ENCODE assay signal across 1 cellular context in the genomic region with DNA sequence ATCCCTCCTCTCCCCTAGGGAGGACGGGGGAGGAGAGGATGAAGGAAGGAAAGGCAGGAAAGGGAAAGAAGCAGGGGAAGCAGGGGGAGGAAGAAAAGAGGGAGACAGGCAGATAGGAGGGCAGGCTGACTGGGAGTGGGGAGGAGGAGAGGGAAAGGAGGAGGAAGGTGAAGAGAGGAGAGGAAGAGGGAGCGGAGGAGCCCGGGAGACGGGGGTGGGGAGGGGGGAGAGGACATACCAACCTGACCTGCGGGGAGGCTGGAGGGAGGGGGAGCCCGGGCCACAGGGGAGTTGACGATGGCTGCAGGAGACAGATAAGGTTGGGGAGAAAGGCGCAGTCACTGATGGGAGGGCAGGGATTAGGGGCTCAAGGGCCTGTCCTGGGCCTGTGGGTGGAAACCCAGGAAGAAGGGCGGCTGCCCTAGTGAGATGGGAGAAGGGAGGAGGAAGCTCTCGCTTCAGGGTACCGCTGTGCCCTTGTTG.
TF ChIP-seq lines count a peak whose summit lies in the region.

No MANE protein-coding gene starts in this region.

TF ChIP-seq in K562, 482 proteins besides CTCF, POLR2A, EP300 and RAD21 (continued from another document and continues in another):
- TF ChIP-seq ADNP (tag; IDR thresholded peaks at IDR 0.05): no peak
- no peak for TF ChIP-seq ZBED1 (IDR thresholded peaks at IDR 0.05)
- no peak for TF ChIP-seq STAG1 (CRISPR knock-in tag; IDR thresholded peaks at IDR 0.05; ENCODE audit: borderline replicate concordance)
- TF ChIP-seq PHB2 (IDR thresholded peaks at IDR 0.05; ENCODE audit: low read depth): peak; percentile 76
- TF ChIP-seq, protein P1, sequence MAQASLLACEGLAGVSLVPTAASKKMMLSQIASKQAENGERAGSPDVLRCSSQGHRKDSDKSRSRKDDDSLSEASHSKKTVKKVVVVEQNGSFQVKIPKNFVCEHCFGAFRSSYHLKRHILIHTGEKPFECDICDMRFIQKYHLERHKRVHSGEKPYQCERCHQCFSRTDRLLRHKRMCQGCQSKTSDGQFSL (CRISPR knock-in tag; IDR thresholded peaks at IDR 0.05): no peak
- TF ChIP-seq, protein P1 (tag; IDR thresholded peaks at IDR 0.05): no peak
- TF ChIP-seq POLR2B (IDR thresholded peaks at IDR 0.05; ENCODE audit: low read depth, partially characterized antibody): no peak
- TF ChIP-seq ZNF408 (CRISPR knock-in tag; IDR thresholded peaks at IDR 0.05; ENCODE audit: low read depth): no peak
- TF ChIP-seq ZNF57 (CRISPR knock-in tag; IDR thresholded peaks at IDR 0.05): no peak
- peak; percentile 34; the same call in 1 of the 2 replicates for TF ChIP-seq MCM2 (IDR thresholded peaks at IDR 0.05; ENCODE audit: low read depth)
- TF ChIP-seq U2AF1 (optimal IDR thresholded peaks at IDR 0.05; ENCODE audit: low read depth, low read length): no peak
- peak; percentile 51; the same call in 1 of the 2 replicates for TF ChIP-seq ZBTB7A (IDR thresholded peaks at IDR 0.05; ENCODE audit: borderline replicate concordance, control insufficient read depth, low read depth, low read length)
- no peak for TF ChIP-seq ZNF785 (CRISPR knock-in tag; IDR thresholded peaks at IDR 0.05)
- TF ChIP-seq, protein P2, sequence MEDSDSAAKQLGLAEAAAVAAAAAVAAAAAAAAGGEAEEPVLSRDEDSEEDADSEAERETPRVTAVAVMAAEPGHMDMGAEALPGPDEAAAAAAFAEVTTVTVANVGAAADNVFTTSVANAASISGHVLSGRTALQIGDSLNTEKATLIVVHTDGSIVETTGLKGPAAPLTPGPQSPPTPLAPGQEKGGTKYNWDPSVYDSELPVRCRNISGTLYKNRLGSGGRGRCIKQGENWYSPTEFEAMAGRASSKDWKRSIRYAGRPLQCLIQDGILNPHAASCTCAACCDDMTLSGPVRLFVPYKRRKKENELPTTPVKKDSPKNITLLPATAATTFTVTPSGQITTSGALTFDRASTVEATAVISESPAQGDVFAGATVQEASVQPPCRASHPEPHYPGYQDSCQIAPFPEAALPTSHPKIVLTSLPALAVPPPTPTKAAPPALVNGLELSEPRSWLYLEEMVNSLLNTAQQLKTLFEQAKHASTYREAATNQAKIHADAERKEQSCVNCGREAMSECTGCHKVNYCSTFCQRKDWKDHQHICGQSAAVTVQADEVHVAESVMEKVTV (CRISPR knock-in tag; IDR thresholded peaks at IDR 0.05): no peak
- TF ChIP-seq MAFG (tag; conservative IDR thresholded peaks at IDR 0.05): peak; percentile 39; the same call in 1 of the 2 replicates
- TF ChIP-seq MTF1 (CRISPR knock-in tag; IDR thresholded peaks at IDR 0.05; ENCODE audit: borderline replicate concordance): no peak
- TF ChIP-seq TAF7 (tag; IDR thresholded peaks at IDR 0.05): no peak
- peak; percentile 83 to 94 for TF ChIP-seq KDM1A (IDR thresholded peaks at IDR 0.05)
- TF ChIP-seq RUNX1 (IDR thresholded peaks at IDR 0.05; ENCODE audit: low read depth): no peak
- TF ChIP-seq NFE2L1 (tag; IDR thresholded peaks at IDR 0.05; ENCODE audit: borderline replicate concordance, low read depth): no peak
- no peak for TF ChIP-seq PTBP1 (IDR thresholded peaks at IDR 0.05; ENCODE audit: low read depth, low read length)
- TF ChIP-seq, protein P3, sequence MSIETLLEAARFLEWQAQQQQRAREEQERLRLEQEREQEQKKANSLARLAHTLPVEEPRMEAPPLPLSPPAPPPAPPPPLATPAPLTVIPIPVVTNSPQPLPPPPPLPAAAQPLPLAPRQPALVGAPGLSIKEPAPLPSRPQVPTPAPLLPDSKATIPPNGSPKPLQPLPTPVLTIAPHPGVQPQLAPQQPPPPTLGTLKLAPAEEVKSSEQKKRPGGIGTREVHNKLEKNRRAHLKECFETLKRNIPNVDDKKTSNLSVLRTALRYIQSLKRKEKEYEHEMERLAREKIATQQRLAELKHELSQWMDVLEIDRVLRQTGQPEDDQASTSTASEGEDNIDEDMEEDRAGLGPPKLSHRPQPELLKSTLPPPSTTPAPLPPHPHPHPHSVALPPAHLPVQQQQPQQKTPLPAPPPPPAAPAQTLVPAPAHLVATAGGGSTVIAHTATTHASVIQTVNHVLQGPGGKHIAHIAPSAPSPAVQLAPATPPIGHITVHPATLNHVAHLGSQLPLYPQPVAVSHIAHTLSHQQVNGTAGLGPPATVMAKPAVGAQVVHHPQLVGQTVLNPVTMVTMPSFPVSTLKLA (conservative IDR thresholded peaks at IDR 0.05): no peak
- TF ChIP-seq SRSF1 (IDR thresholded peaks at IDR 0.05; ENCODE audit: low read depth, low read length): no peak
- TF ChIP-seq SMARCA4 (IDR thresholded peaks at IDR 0.05): peak; percentile 91
- 0 out of 2 replicates have a peak, but pooled peaks have one; percentile 40 for TF ChIP-seq ESRRA (IDR thresholded peaks at IDR 0.05; ENCODE audit: borderline replicate concordance, low read depth)
- TF ChIP-seq, protein P4, sequence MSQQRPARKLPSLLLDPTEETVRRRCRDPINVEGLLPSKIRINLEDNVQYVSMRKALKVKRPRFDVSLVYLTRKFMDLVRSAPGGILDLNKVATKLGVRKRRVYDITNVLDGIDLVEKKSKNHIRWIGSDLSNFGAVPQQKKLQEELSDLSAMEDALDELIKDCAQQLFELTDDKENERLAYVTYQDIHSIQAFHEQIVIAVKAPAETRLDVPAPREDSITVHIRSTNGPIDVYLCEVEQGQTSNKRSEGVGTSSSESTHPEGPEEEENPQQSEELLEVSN (IDR thresholded peaks at IDR 0.05; ENCODE audit: borderline replicate concordance in 1 of 2, extremely low read depth in 1 of 2, insufficient read depth in 1 of 2, insufficient read length in 1 of 2, low read depth in 1 of 2, low read length in 1 of 2, poor library complexity in 1 of 2, severe bottlenecking in 1 of 2): no peak
- TF ChIP-seq ZFP30 (CRISPR knock-in tag; IDR thresholded peaks at IDR 0.05; ENCODE audit: borderline replicate concordance): no peak
- TF ChIP-seq FOXK2 (conservative IDR thresholded peaks at IDR 0.05 in 1 of 2, IDR thresholded peaks at IDR 0.05 in 1 of 2; ENCODE audit: low read depth in 2 of 2): peak; percentile 6 to 8; a peak in 2 of 4 replicates
- TF ChIP-seq SMAD4 (CRISPR knock-in tag; conservative IDR thresholded peaks at IDR 0.05): no peak
- TF ChIP-seq, protein P5, sequence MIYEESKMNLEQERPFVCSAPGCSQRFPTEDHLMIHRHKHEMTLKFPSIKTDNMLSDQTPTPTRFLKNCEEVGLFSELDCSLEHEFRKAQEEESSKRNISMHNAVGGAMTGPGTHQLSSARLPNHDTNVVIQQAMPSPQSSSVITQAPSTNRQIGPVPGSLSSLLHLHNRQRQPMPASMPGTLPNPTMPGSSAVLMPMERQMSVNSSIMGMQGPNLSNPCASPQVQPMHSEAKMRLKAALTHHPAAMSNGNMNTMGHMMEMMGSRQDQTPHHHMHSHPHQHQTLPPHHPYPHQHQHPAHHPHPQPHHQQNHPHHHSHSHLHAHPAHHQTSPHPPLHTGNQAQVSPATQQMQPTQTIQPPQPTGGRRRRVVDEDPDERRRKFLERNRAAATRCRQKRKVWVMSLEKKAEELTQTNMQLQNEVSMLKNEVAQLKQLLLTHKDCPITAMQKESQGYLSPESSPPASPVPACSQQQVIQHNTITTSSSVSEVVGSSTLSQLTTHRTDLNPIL (CRISPR knock-in tag; IDR thresholded peaks at IDR 0.05): no peak
- peak; percentile 98 for TF ChIP-seq CTBP1 (IDR thresholded peaks at IDR 0.05; ENCODE audit: borderline replicate concordance)
- TF ChIP-seq HDAC6 (IDR thresholded peaks at IDR 0.05; ENCODE audit: low read depth, low read length): no peak
- TF ChIP-seq, protein P6, sequence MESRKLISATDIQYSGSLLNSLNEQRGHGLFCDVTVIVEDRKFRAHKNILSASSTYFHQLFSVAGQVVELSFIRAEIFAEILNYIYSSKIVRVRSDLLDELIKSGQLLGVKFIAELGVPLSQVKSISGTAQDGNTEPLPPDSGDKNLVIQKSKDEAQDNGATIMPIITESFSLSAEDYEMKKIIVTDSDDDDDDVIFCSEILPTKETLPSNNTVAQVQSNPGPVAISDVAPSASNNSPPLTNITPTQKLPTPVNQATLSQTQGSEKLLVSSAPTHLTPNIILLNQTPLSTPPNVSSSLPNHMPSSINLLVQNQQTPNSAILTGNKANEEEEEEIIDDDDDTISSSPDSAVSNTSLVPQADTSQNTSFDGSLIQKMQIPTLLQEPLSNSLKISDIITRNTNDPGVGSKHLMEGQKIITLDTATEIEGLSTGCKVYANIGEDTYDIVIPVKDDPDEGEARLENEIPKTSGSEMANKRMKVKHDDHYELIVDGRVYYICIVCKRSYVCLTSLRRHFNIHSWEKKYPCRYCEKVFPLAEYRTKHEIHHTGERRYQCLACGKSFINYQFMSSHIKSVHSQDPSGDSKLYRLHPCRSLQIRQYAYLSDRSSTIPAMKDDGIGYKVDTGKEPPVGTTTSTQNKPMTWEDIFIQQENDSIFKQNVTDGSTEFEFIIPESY (CRISPR knock-in tag; IDR thresholded peaks at IDR 0.05): no peak
- TF ChIP-seq NFXL1 (CRISPR knock-in tag; IDR thresholded peaks at IDR 0.05): no peak
- TF ChIP-seq, protein P7, sequence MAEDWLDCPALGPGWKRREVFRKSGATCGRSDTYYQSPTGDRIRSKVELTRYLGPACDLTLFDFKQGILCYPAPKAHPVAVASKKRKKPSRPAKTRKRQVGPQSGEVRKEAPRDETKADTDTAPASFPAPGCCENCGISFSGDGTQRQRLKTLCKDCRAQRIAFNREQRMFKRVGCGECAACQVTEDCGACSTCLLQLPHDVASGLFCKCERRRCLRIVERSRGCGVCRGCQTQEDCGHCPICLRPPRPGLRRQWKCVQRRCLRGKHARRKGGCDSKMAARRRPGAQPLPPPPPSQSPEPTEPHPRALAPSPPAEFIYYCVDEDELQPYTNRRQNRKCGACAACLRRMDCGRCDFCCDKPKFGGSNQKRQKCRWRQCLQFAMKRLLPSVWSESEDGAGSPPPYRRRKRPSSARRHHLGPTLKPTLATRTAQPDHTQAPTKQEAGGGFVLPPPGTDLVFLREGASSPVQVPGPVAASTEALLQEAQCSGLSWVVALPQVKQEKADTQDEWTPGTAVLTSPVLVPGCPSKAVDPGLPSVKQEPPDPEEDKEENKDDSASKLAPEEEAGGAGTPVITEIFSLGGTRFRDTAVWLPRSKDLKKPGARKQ (CRISPR knock-in tag; IDR thresholded peaks at IDR 0.05): no peak
- TF ChIP-seq, protein P8, sequence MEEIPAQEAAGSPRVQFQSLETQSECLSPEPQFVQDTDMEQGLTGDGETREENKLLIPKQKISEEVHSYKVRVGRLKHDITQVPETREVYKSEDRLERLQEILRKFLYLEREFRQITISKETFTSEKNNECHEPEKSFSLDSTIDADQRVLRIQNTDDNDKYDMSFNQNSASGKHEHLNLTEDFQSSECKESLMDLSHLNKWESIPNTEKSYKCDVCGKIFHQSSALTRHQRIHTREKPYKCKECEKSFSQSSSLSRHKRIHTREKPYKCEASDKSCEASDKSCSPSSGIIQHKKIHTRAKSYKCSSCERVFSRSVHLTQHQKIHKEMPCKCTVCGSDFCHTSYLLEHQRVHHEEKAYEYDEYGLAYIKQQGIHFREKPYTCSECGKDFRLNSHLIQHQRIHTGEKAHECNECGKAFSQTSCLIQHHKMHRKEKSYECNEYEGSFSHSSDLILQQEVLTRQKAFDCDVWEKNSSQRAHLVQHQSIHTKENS (CRISPR knock-in tag; IDR thresholded peaks at IDR 0.05): no peak
- TF ChIP-seq NR3C1 (CRISPR knock-in tag; IDR thresholded peaks at IDR 0.05): no peak
- TF ChIP-seq POLR3G (IDR thresholded peaks at IDR 0.05; ENCODE audit: extremely low read depth, insufficient read length, insufficient replicate concordance): no peak
- TF ChIP-seq, protein P9, sequence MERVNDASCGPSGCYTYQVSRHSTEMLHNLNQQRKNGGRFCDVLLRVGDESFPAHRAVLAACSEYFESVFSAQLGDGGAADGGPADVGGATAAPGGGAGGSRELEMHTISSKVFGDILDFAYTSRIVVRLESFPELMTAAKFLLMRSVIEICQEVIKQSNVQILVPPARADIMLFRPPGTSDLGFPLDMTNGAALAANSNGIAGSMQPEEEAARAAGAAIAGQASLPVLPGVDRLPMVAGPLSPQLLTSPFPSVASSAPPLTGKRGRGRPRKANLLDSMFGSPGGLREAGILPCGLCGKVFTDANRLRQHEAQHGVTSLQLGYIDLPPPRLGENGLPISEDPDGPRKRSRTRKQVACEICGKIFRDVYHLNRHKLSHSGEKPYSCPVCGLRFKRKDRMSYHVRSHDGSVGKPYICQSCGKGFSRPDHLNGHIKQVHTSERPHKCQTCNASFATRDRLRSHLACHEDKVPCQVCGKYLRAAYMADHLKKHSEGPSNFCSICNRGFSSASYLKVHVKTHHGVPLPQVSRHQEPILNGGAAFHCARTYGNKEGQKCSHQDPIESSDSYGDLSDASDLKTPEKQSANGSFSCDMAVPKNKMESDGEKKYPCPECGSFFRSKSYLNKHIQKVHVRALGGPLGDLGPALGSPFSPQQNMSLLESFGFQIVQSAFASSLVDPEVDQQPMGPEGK (CRISPR knock-in tag; IDR thresholded peaks at IDR 0.05; ENCODE audit: borderline replicate concordance): no peak
- TF ChIP-seq, protein P10, sequence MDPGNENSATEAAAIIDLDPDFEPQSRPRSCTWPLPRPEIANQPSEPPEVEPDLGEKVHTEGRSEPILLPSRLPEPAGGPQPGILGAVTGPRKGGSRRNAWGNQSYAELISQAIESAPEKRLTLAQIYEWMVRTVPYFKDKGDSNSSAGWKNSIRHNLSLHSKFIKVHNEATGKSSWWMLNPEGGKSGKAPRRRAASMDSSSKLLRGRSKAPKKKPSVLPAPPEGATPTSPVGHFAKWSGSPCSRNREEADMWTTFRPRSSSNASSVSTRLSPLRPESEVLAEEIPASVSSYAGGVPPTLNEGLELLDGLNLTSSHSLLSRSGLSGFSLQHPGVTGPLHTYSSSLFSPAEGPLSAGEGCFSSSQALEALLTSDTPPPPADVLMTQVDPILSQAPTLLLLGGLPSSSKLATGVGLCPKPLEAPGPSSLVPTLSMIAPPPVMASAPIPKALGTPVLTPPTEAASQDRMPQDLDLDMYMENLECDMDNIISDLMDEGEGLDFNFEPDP (CRISPR knock-in tag; IDR thresholded peaks at IDR 0.05): no peak
- TF ChIP-seq ZNF77 (CRISPR knock-in tag; IDR thresholded peaks at IDR 0.05): no peak
- peak; percentile 88 for TF ChIP-seq ZEB2 (IDR thresholded peaks at IDR 0.05)
- no peak for TF ChIP-seq ZNF24 (IDR thresholded peaks at IDR 0.05)
